Comparison of ENCODE assay signal across 8 cellular contexts in genomic region chr5:9156282-9156681, GRCh38.
DNase-seq lines count a peak whose midpoint lies in the region; ATAC-seq and TF ChIP-seq lines count a peak whose summit lies in the region.

No MANE protein-coding gene starts in this region.

- TF ChIP-seq CTCF in epithelial cell of esophagus (IDR thresholded peaks at IDR 0.05; ENCODE audit: insufficient read depth, low read depth, low read length, missing control alignments): peak; percentile 71

- DNase-seq in stimulated activated CD4-positive, alpha-beta T cell treated with anti-CD3 and anti-CD28 coated beads, Interleukin-15, amount 100 ng/mL, for 24 hours: peak; percentile 4
- DNase-seq in stimulated activated CD4-positive, alpha-beta T cell treated with anti-CD3 and anti-CD28 coated beads, Interleukin-12 subunit alpha, Interleukin-12 subunit beta, amount 100 ng/mL, for 4 hours: no peak
- DNase-seq in NCI-H226 (peak; percentile 19), epithelial cell of esophagus (ENCODE audit: low read depth) (peak; percentile 75), nucleus accumbens (lab: John Stamatoyannopoulos, UW) (peak in 43 of 56 donors; percentile 2 to 72 (median 25)), T-helper 9 cell (no peak), GM19240 (ENCODE audit: insufficient read length, low spot score) (no peak)

- no peak overlapping the region for H3K4me3 ChIP-seq in epithelial cell of esophagus (ENCODE audit: low read length)

- ATAC-seq in GM19452 (IDR thresholded peaks at IDR 0.05; ENCODE audit: unreplicated experiment): no peak

Comparison
In these comparisons a context has a peak if more than half of its experiments do, and no peak if none do; other contexts are left out.
1. DNase-seq: peak in stimulated activated CD4-positive, alpha-beta T cell treated with anti-CD3 and anti-CD28 coated beads, Interleukin-15, amount 100 ng/mL, for 24 hours (single experiment), NCI-H226 (single experiment), epithelial cell of esophagus (single experiment) and nucleus accumbens (43 of 56); none in stimulated activated CD4-positive, alpha-beta T cell treated with anti-CD3 and anti-CD28 coated beads, Interleukin-12 subunit alpha, Interleukin-12 subunit beta, amount 100 ng/mL, for 4 hours (single experiment), T-helper 9 cell (single experiment) and GM19240 (single experiment).